In genomic region chr7:151083824-151084160, GRCh38 we compare ENCODE assay signal across 1 cellular context.
TF ChIP-seq lines count a peak whose summit lies in the region.

No MANE protein-coding gene starts in this region.

TF ChIP-seq in HEK293, 187 proteins besides CTCF, POLR2A, EP300 and RAD21 (continued from another document):
- TF ChIP-seq ZNF148 (tag by site-specific recombination; IDR thresholded peaks at IDR 0.05; ENCODE audit: borderline replicate concordance): no peak
- TF ChIP-seq, protein P1, sequence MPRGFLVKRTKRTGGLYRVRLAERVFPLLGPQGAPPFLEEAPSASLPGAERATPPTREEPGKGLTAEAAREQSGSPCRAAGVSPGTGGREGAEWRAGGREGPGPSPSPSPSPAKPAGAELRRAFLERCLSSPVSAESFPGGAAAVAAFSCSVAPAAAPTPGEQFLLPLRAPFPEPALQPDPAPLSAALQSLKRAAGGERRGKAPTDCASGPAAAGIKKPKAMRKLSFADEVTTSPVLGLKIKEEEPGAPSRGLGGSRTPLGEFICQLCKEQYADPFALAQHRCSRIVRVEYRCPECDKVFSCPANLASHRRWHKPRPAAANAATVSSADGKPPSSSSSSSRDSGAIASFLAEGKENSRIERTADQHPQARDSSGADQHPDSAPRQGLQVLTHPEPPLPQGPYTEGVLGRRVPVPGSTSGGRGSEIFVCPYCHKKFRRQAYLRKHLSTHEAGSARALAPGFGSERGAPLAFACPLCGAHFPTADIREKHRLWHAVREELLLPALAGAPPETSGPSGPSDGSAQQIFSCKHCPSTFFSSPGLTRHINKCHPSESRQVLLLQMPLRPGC (tag by site-specific recombination; IDR thresholded peaks at IDR 0.05): no peak
- no peak for TF ChIP-seq ZNF701 (tag by site-specific recombination; IDR thresholded peaks at IDR 0.05)
- no peak for TF ChIP-seq ZNF777 (tag by site-specific recombination; IDR thresholded peaks at IDR 0.05; ENCODE audit: borderline replicate concordance)
- TF ChIP-seq OSR2 (tag by site-specific recombination; IDR thresholded peaks at IDR 0.05): no peak
- no peak for TF ChIP-seq ZNF571 (tag by site-specific recombination; IDR thresholded peaks at IDR 0.05)
- TF ChIP-seq, protein P2, sequence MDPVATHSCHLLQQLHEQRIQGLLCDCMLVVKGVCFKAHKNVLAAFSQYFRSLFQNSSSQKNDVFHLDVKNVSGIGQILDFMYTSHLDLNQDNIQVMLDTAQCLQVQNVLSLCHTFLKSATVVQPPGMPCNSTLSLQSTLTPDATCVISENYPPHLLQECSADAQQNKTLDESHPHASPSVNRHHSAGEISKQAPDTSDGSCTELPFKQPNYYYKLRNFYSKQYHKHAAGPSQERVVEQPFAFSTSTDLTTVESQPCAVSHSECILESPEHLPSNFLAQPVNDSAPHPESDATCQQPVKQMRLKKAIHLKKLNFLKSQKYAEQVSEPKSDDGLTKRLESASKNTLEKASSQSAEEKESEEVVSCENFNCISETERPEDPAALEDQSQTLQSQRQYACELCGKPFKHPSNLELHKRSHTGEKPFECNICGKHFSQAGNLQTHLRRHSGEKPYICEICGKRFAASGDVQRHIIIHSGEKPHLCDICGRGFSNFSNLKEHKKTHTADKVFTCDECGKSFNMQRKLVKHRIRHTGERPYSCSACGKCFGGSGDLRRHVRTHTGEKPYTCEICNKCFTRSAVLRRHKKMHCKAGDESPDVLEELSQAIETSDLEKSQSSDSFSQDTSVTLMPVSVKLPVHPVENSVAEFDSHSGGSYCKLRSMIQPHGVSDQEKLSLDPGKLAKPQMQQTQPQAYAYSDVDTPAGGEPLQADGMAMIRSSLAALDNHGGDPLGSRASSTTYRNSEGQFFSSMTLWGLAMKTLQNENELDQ (tag by site-specific recombination; IDR thresholded peaks at IDR 0.05; ENCODE audit: low read depth): no peak
- no peak for TF ChIP-seq ZFP37 (tag by site-specific recombination; IDR thresholded peaks at IDR 0.05)
- TF ChIP-seq ZNF501 (tag by site-specific recombination; IDR thresholded peaks at IDR 0.05): 0 out of 2 replicates have a peak, but pooled peaks have one; percentile 33
- TF ChIP-seq ZSCAN30 (tag by site-specific recombination; IDR thresholded peaks at IDR 0.05): no peak
- TF ChIP-seq ZBTB17 (tag by site-specific recombination; IDR thresholded peaks at IDR 0.05): peak; percentile 23; the same call in 1 of the 2 replicates
- TF ChIP-seq ZNF558 (tag by site-specific recombination; IDR thresholded peaks at IDR 0.05): no peak
- TF ChIP-seq ZNF529 (tag by site-specific recombination; IDR thresholded peaks at IDR 0.05; ENCODE audit: insufficient replicate concordance): no peak
- no peak; the same call in none of the 2 replicates for TF ChIP-seq ZNF335 (tag by site-specific recombination; conservative IDR thresholded peaks at IDR 0.05)
